31 cellular contexts compared by ENCODE assay signal in the genomic region with DNA sequence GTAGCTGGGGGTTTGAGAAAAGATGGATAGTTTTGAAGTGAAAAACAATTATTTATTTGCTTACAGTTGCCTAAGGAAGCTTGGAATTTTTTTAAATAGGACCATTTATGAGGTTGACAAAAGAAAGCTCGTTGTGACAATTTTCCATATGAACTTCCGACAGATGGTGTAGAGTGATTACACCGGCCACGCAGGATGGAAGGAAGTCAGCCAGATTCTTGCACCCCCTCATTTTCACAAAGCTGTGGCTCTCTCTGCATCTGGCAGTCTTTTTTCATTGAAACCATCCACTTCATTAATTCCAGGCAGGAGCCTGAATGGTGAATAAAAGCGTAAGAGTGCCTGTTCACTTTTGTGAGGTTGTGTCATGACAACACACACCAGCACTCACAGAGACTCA.
"Had no signal": no experiment of that assay in that cellular context is flagged by ENCODE, and none has a peak within 500 bp of the region (broad histone marks: within the 10 kb centered on the region; RNA-seq: fewer than 3 reads in every experiment).

No MANE protein-coding gene starts in this region.

- H3K27ac ChIP-seq: adrenal gland, body of pancreas, brain microvascular endothelial cell, breast epithelium, VCaP had no signal

- H3K27me3 ChIP-seq: adrenal gland, body of pancreas, brain microvascular endothelial cell, breast epithelium had no signal

- H3K36me3 ChIP-seq: adrenal gland, brain microvascular endothelial cell, breast epithelium had no signal

- H3K4me1 ChIP-seq: adrenal gland, body of pancreas, breast epithelium had no signal

- ATAC-seq: activated CD8-positive, alpha-beta T cell treated with anti-CD3 and anti-CD28 coated beads for 36 hours; activated naive CD4-positive, alpha-beta T cell treated with anti-CD3 and anti-CD28 coated beads, Interleukin-2, amount 50 U/mL, for 72 hours; activated T-cell treated with anti-CD3 and anti-CD28 coated beads, Interleukin-2, amount 50 U/mL, for 4 hours; activated T-cell treated with anti-CD3 and anti-CD28 coated beads, Interleukin-2, amount 50 U/mL, for 72 hours; activated T-helper 17 cell treated with anti-CD3 and anti-CD28 coated beads, Interleukin-2, amount 50 U/mL, for 72 hours; body of pancreas had no signal

- H3K4me3 ChIP-seq: adrenal gland, body of pancreas, breast epithelium had no signal

- DNase-seq: activated B cell treated with CpG ODN at 0.5 μM for 24 hours; activated CD4-positive, alpha-beta memory T cell treated with anti-CD3 and anti-CD28 coated beads for 36 hours; activated CD4-positive, alpha-beta T cell treated with anti-CD3 and anti-CD28 coated beads for 4 hours; activated CD4-positive, alpha-beta T cell treated with anti-CD3 and anti-CD28 coated beads, Interleukin-2, amount 10 ng/mL, durations not matched to agents 24 days and 14 days; activated CD4-positive, alpha-beta T cell treated with anti-CD3 and anti-CD28 coated beads, Interleukin-2, amount 50 U/mL, for 1 hour; activated CD4-positive, alpha-beta T cell treated with anti-CD3 and anti-CD28 coated beads, Interleukin-2, amount 50 U/mL, for 4 hours; activated CD4-positive, CD25-positive, alpha-beta regulatory T cell treated with anti-CD3 and anti-CD28 coated beads, Interleukin-2, amount 50 U/mL, for 72 hours; activated CD8-positive, alpha-beta memory T cell treated with anti-CD3 and anti-CD28 coated beads, Interleukin-2, amount 50 U/mL, for 4 hours; activated CD8-positive, alpha-beta T cell treated with anti-CD3 and anti-CD28 coated beads for 36 hours; activated effector memory CD4-positive, alpha-beta T cell treated with anti-CD3 and anti-CD28 coated beads, Interleukin-2, amount 50 U/mL, for 16 hours; activated gamma-delta T cell treated with Interleukin-2 at 50 U/mL for 16 hours; activated naive CD4-positive, alpha-beta T cell; activated naive CD4-positive, alpha-beta T cell treated with anti-CD3 and anti-CD28 coated beads for 36 hours; activated naive CD4-positive, alpha-beta T cell treated with anti-CD3 and anti-CD28 coated beads, Interleukin-2, amount 50 U/mL, for 16 hours; activated naive CD8-positive, alpha-beta T cell treated with anti-CD3 and anti-CD28 coated beads for 36 hours; activated T-cell treated with anti-CD3 and anti-CD28 coated beads for 4 hours; activated T-cell treated with anti-CD3 and anti-CD28 coated beads, Interleukin-2, amount 50 U/mL, for 1 hour; activated T-cell treated with anti-CD3 and anti-CD28 coated beads, Interleukin-2, amount 50 U/mL, for 4 hours; activated T-cell treated with anti-CD3 and anti-CD28 coated beads, Interleukin-2, amount 50 U/mL, for 72 hours; adrenal gland; amniotic stem cell; aorta; body of pancreas; brain microvascular endothelial cell; central memory CD4-positive, alpha-beta T cell; T-helper 2 cell; T-helper 9 cell had no signal

- H3K9me3 ChIP-seq: adrenal gland, body of pancreas, breast epithelium had no signal
